In the genomic region with DNA sequence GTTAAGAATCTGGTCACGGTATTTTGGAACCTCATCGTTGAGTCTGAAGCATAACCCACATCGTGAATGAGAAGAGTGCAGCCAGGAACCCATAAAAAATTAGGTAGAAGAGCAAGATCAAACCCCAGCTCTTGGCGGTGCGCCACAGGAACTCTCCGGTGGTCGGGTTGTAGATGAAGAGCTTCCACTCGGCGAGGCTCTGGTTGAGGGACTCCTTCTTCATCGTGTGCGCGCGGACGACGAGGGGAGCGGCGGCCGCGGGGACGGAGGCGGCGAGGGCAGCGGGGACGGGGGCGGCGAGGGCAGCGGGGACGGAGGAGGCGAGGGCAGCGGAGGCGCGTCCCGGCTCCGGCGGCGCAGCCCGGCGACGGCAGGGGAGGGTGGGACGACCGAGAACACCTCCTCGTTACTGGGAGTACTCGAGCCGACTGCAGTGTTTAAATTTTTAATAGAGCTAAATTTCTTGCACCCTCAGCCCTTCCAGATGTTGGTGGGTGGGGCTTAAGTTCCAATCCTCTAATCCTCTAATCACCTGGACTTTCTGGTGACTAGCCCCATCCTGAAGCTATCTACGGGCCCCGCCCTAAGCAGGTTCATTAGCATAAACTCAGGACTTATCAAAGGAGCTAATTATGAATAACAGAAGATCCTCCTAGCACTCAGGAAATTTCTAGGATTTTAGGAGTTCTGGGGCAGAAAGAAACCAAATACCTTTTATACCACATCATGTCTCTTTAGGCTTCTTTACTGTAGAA, we compare ENCODE assay signal across 7 cellular contexts. TPM values are rescaled to one million over a fixed set of nuclear protein-coding genes. Genes with fewer than 3 reads are reported as not detected.
DNase-seq lines count a peak whose midpoint lies in the region; ATAC-seq and TF ChIP-seq lines count a peak whose summit lies in the region.

No MANE protein-coding gene starts in this region.

- no peak overlapping the region for H3K27ac Mint-ChIP-seq in WTC11

- H2AK5ac ChIP-seq in neuronal stem cell (ENCODE audit: low read depth, low read length): no peak overlapping the region

- TF ChIP-seq CTCF in WTC11 (IDR thresholded peaks at IDR 0.05) (no peak), epithelial cell of esophagus (IDR thresholded peaks at IDR 0.05; ENCODE audit: insufficient read depth, low read depth, low read length, missing control alignments) (no peak)

- H3K14ac ChIP-seq in neuronal stem cell (ENCODE audit: low read length): no peak overlapping the region

- peaks cover 10% of the 10 kb centered on the region for H3K4me1 Mint-ChIP-seq in WTC11

- peaks cover 5% of the 10 kb centered on the region for H3K9me3 Mint-ChIP-seq in WTC11

- no peak overlapping the region for H4K8ac ChIP-seq in neuronal stem cell (ENCODE audit: low read depth, low read length)

- no peak overlapping the region for H2BK5ac ChIP-seq in neuronal stem cell (ENCODE audit: low read length)

- H2BK120ac ChIP-seq in neuronal stem cell (ENCODE audit: low read depth, low read length): no peak overlapping the region

- no peak overlapping the region for H3K4ac ChIP-seq in neuronal stem cell (ENCODE audit: low read length)

- H4K91ac ChIP-seq in neuronal stem cell (ENCODE audit: low read depth, low read length, poor library complexity): no peak overlapping the region

- H3K4me3 Mint-ChIP-seq in WTC11: peak overlapping the region; percentile 92

- H3K27me3 Mint-ChIP-seq in WTC11 (ENCODE audit: low read depth): peaks cover 70% of the 10 kb centered on the region

- H3K4me2 ChIP-seq in neuronal stem cell (ENCODE audit: insufficient read depth, low read length, poor library complexity, severe bottlenecking): peak overlapping the region; percentile 71

- H3K36me3 ChIP-seq in HUES48 (ENCODE audit: control insufficient read depth, insufficient read depth, low read length) (no peaks in the 10 kb centered on the region), neuronal stem cell (replicated peaks in 1 of 2; ENCODE audit: control insufficient read depth in 2 of 2, insufficient read depth in 2 of 2, low read length in 2 of 2) (no peaks in the 10 kb centered on the region)

- H3K27me3 ChIP-seq in HUES48 (ENCODE audit: control insufficient read depth, insufficient read depth, low read length): peaks cover 33% of the 10 kb centered on the region
- peaks cover 0 to 37% (median 11%) of the 10 kb centered on the region in 3 experiments for H3K27me3 ChIP-seq in neuronal stem cell (ENCODE audit: control insufficient read depth in 3 of 3, insufficient read depth in 3 of 3, low read depth in 1 of 3, low read length in 3 of 3)

- peak overlapping the region; percentile 85 for H2AFZ ChIP-seq in neuronal stem cell (ENCODE audit: low read length)

- no peak overlapping the region for H3K27ac ChIP-seq in HUES48 (ENCODE audit: low read depth, low read length)
- no peak overlapping the region for H3K27ac ChIP-seq in neuronal stem cell (replicated peaks; ENCODE audit: low read length)

- peak overlapping the region; percentile 99 for H3K4me3 ChIP-seq in HUES48 (ENCODE audit: low read depth, low read length)
- H3K4me3 ChIP-seq in epithelial cell of esophagus (ENCODE audit: low read length): peak overlapping the region; percentile 44
- H3K4me3 ChIP-seq in neuronal stem cell (ENCODE audit: low read length in 2 of 2): peak overlapping the region; percentile 24 to 72

- no CpG with 5 or more reads among the region's 46 CpGs for WGBS in neuronal stem cell (ENCODE audit: extremely low coverage in 2 of 2, insufficient read length in 2 of 2, insufficient replicate concordance in 1 of 2), 2 donors

- H3K9ac ChIP-seq in HUES48 (ENCODE audit: low read depth, low read length) (no peak overlapping the region), neuronal stem cell (ENCODE audit: low read depth, low read length, poor library complexity) (peak overlapping the region; percentile 36)

- H3K79me1 ChIP-seq in neuronal stem cell (ENCODE audit: low read depth, low read length): no peaks in the 10 kb centered on the region

- H3K18ac ChIP-seq in neuronal stem cell (ENCODE audit: low read length): peak overlapping the region; percentile 68

- no peak overlapping the region for H3K23ac ChIP-seq in neuronal stem cell (ENCODE audit: low read depth, low read length, poor library complexity)

- H3K9me3 ChIP-seq in HUES48 (ENCODE audit: control insufficient read depth, insufficient read depth, low read length) (no peaks in the 10 kb centered on the region), neuronal stem cell (replicated peaks in 1 of 2; ENCODE audit: control insufficient read depth in 2 of 2, insufficient read depth in 1 of 2, low read depth in 1 of 2, low read length in 2 of 2) (no peaks in the 10 kb centered on the region)

- POLR2A ChIA-PET in WTC11 (lab: Charles Lee): interaction anchor here (0.6 kb wide), 1 partner anchor 89 kb away, joined by 4 read pairs; no protein-coding TSS in a partner anchor

- H3K4me1 ChIP-seq in HUES48 (ENCODE audit: control insufficient read depth, insufficient read depth, low read length) (peaks cover 4% of the 10 kb centered on the region; the same call in 1 of the 2 replicates), neuronal stem cell (ENCODE audit: control insufficient read depth in 2 of 2, insufficient read depth in 1 of 2, low read depth in 1 of 2, low read length in 2 of 2) (no peaks in the 10 kb centered on the region)

- DNase-seq in WTC11 (ENCODE audit: low spot score) (peak; percentile 64), epithelial cell of esophagus (ENCODE audit: low read depth) (peak; percentile 63), neuronal stem cell (ENCODE audit: low spot score) (peak; percentile 8), NCI-H187 treated with DMSO at 0.1 percent for 48 hours (lab: John Stamatoyannopoulos, UW) (no peak), NAMALWA (ENCODE audit: low spot score) (no peak), GOT3 (lab: John Stamatoyannopoulos, UW) (no peak)

- ATAC-seq in WTC11: peak; percentile 89

- H2BK15ac ChIP-seq in neuronal stem cell (ENCODE audit: low read length): no peak overlapping the region

- CTCF ChIA-PET in WTC11 (lab: Charles Lee): interaction anchor here (1.0 to 1.4 kb wide), 4 partner anchors 20 to 263 kb away, joined by 4 to 11 read pairs (median 4); partner anchors contain the start of gene PAPOLG

- H2BK12ac ChIP-seq in neuronal stem cell (ENCODE audit: low read length): no peak overlapping the region

- H3K36me3 Mint-ChIP-seq in WTC11: 0 out of 2 replicates have a peak, but pooled peaks cover 5% of the 10 kb centered on the region

TF ChIP-seq in WTC11, 78 proteins besides CTCF, POLR2A, EP300 and RAD21:
- no peak for TF ChIP-seq PRRX2 (CRISPR knock-in tag; IDR thresholded peaks at IDR 0.05)
- TF ChIP-seq KAT7 (CRISPR knock-in tag; IDR thresholded peaks at IDR 0.05; ENCODE audit: borderline replicate concordance): peak; percentile 88

RNA-seq across cellular contexts. Expression of gene PAPOLG, which starts 20.4 kb away (rescaled TPM):
- total RNA-seq in WTC11 (2021): 19.8 to 22.5 TPM (median 21.5 TPM) in 3 replicates
- 16.2 TPM for polyA plus RNA-seq in neuronal stem cell (2013, experiment 1 of 2)
- 16.2 TPM for polyA plus RNA-seq in neuronal stem cell (2013, experiment 2 of 2)

Comparison
In these comparisons a context has a peak if more than half of its experiments do, and no peak if none do; other contexts are left out.
1. H3K4me3 ChIP-seq: peak in every context shown above with its lines; median percentile 99 in HUES48; 48 in neuronal stem cell; 44 in epithelial cell of esophagus.
2. DNase-seq: peak in WTC11 (single experiment), epithelial cell of esophagus (single experiment) and neuronal stem cell (single experiment); none in NCI-H187 treated with DMSO at 0.1 percent for 48 hours (single experiment), NAMALWA (single experiment) and GOT3 (single experiment).